In the genomic region with DNA sequence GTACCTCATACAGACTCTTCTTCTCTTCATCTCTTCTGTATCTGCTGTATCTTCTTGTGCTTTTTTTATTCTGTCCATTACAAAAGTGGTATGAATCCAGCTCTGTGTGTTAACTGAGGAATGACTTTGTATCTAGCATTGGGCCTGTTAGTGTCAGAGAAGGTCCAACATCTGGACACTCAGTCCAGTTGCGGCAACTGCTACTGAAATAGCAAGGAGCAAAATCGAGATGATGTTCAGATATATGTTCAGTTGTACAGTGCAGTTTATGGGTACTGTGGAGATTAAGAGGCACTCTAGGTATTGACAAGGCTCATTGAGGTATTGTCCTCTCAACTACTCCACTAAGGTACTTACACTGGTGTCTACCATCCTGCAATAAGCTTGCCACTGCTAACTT, we compare ENCODE assay signal across 33 cellular contexts.
"Had no signal": no experiment of that assay in that cellular context is flagged by ENCODE, and none has a peak within 500 bp of the region (broad histone marks: within the 10 kb centered on the region; RNA-seq: fewer than 3 reads in every experiment).

No MANE protein-coding gene starts in this region.

- H3K4me3 ChIP-seq: adrenal gland, body of pancreas, breast epithelium had no signal

- H3K27ac ChIP-seq: adrenal gland, body of pancreas, brain microvascular endothelial cell, breast epithelium, VCaP had no signal

- FAIRE-seq: astrocyte, TTC549 had no signal

- H3K4me1 ChIP-seq: breast epithelium had no signal

- H3K36me3 ChIP-seq: adrenal gland, breast epithelium had no signal

- ATAC-seq: activated CD8-positive, alpha-beta T cell treated with anti-CD3 and anti-CD28 coated beads for 36 hours; activated naive CD4-positive, alpha-beta T cell treated with anti-CD3 and anti-CD28 coated beads, Interleukin-2, amount 50 U/mL, for 72 hours; activated T-cell treated with anti-CD3 and anti-CD28 coated beads, Interleukin-2, amount 50 U/mL, for 4 hours; activated T-cell treated with anti-CD3 and anti-CD28 coated beads, Interleukin-2, amount 50 U/mL, for 72 hours; activated T-helper 17 cell treated with anti-CD3 and anti-CD28 coated beads, Interleukin-2, amount 50 U/mL, for 72 hours; body of pancreas had no signal

- H3K27me3 ChIP-seq: adrenal gland, body of pancreas, brain microvascular endothelial cell, breast epithelium had no signal

- DNase-seq: activated B cell treated with CpG ODN at 0.5 μM for 24 hours; activated CD4-positive, alpha-beta memory T cell treated with anti-CD3 and anti-CD28 coated beads for 36 hours; activated CD4-positive, alpha-beta T cell treated with anti-CD3 and anti-CD28 coated beads for 4 hours; activated CD4-positive, alpha-beta T cell treated with anti-CD3 and anti-CD28 coated beads, Interleukin-2, amount 10 ng/mL, durations not matched to agents 24 days and 14 days; activated CD4-positive, alpha-beta T cell treated with anti-CD3 and anti-CD28 coated beads, Interleukin-2, amount 50 U/mL, for 1 hour; activated CD4-positive, alpha-beta T cell treated with anti-CD3 and anti-CD28 coated beads, Interleukin-2, amount 50 U/mL, for 4 hours; activated CD4-positive, CD25-positive, alpha-beta regulatory T cell treated with anti-CD3 and anti-CD28 coated beads, Interleukin-2, amount 50 U/mL, for 72 hours; activated CD8-positive, alpha-beta T cell treated with anti-CD3 and anti-CD28 coated beads for 36 hours; activated effector memory CD4-positive, alpha-beta T cell treated with anti-CD3 and anti-CD28 coated beads, Interleukin-2, amount 50 U/mL, for 16 hours; activated gamma-delta T cell treated with Interleukin-2 at 50 U/mL for 16 hours; activated naive CD4-positive, alpha-beta T cell; activated naive CD4-positive, alpha-beta T cell treated with anti-CD3 and anti-CD28 coated beads for 36 hours; activated naive CD4-positive, alpha-beta T cell treated with anti-CD3 and anti-CD28 coated beads, Interleukin-2, amount 50 U/mL, for 16 hours; activated naive CD8-positive, alpha-beta T cell treated with anti-CD3 and anti-CD28 coated beads for 36 hours; activated T-cell treated with anti-CD3 and anti-CD28 coated beads for 4 hours; activated T-cell treated with anti-CD3 and anti-CD28 coated beads, Interleukin-2, amount 50 U/mL, for 1 hour; activated T-cell treated with anti-CD3 and anti-CD28 coated beads, Interleukin-2, amount 50 U/mL, for 4 hours; activated T-cell treated with anti-CD3 and anti-CD28 coated beads, Interleukin-2, amount 50 U/mL, for 72 hours; adrenal gland; amniotic stem cell; aorta; body of pancreas; brain microvascular endothelial cell; central memory CD4-positive, alpha-beta T cell; T-helper 1 cell; T-helper 2 cell; T-helper 9 cell had no signal

- H3K9me3 ChIP-seq: adrenal gland, body of pancreas, breast epithelium had no signal
